In the genomic region with DNA sequence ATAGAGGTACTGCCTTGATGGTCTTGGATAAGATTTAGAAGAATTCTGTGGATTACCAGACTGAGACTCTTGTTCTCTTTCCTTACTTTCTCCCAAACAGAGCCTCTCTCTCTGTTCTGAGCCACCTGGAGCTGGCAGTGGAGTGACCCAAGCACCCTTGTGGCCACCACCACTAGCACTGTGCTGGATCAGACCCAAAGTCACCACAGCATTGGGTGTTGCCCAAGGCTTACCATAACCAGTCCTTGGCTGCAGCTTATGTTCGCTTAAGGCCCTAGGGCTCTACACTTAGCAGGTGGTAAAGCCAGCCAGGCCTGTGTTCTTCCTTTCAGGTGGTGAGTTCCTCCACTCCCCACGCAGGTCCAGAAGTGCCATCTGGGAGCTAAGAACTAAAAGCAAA, we compare ENCODE assay signal across 31 cellular contexts.
"Had no signal": no experiment of that assay in that cellular context is flagged by ENCODE, and none has a peak within 500 bp of the region (broad histone marks: within the 10 kb centered on the region; RNA-seq: fewer than 3 reads in every experiment).

No MANE protein-coding gene starts in this region.

- H3K4me1 ChIP-seq: adrenal gland, body of pancreas, breast epithelium had no signal

- H3K9me3 ChIP-seq: adrenal gland, body of pancreas, breast epithelium had no signal

- H3K27ac ChIP-seq: adrenal gland, body of pancreas, brain microvascular endothelial cell, breast epithelium, VCaP had no signal

- DNase-seq: activated B cell treated with CpG ODN at 0.5 μM for 24 hours; activated CD4-positive, alpha-beta memory T cell treated with anti-CD3 and anti-CD28 coated beads for 36 hours; activated CD4-positive, alpha-beta T cell treated with anti-CD3 and anti-CD28 coated beads for 4 hours; activated CD4-positive, alpha-beta T cell treated with anti-CD3 and anti-CD28 coated beads, Interleukin-2, amount 10 ng/mL, durations not matched to agents 24 days and 14 days; activated CD4-positive, alpha-beta T cell treated with anti-CD3 and anti-CD28 coated beads, Interleukin-2, amount 50 U/mL, for 1 hour; activated CD4-positive, alpha-beta T cell treated with anti-CD3 and anti-CD28 coated beads, Interleukin-2, amount 50 U/mL, for 4 hours; activated CD4-positive, CD25-positive, alpha-beta regulatory T cell treated with anti-CD3 and anti-CD28 coated beads, Interleukin-2, amount 50 U/mL, for 72 hours; activated CD8-positive, alpha-beta memory T cell treated with anti-CD3 and anti-CD28 coated beads, Interleukin-2, amount 50 U/mL, for 4 hours; activated CD8-positive, alpha-beta T cell treated with anti-CD3 and anti-CD28 coated beads for 36 hours; activated effector memory CD4-positive, alpha-beta T cell treated with anti-CD3 and anti-CD28 coated beads, Interleukin-2, amount 50 U/mL, for 16 hours; activated gamma-delta T cell treated with Interleukin-2 at 50 U/mL for 16 hours; activated naive CD4-positive, alpha-beta T cell; activated naive CD4-positive, alpha-beta T cell treated with anti-CD3 and anti-CD28 coated beads for 36 hours; activated naive CD4-positive, alpha-beta T cell treated with anti-CD3 and anti-CD28 coated beads, Interleukin-2, amount 50 U/mL, for 16 hours; activated naive CD8-positive, alpha-beta T cell treated with anti-CD3 and anti-CD28 coated beads for 36 hours; activated T-cell treated with anti-CD3 and anti-CD28 coated beads for 4 hours; activated T-cell treated with anti-CD3 and anti-CD28 coated beads, Interleukin-2, amount 50 U/mL, for 1 hour; activated T-cell treated with anti-CD3 and anti-CD28 coated beads, Interleukin-2, amount 50 U/mL, for 4 hours; activated T-cell treated with anti-CD3 and anti-CD28 coated beads, Interleukin-2, amount 50 U/mL, for 72 hours; adrenal gland; amniotic stem cell; aorta; body of pancreas; brain microvascular endothelial cell; central memory CD4-positive, alpha-beta T cell; T-helper 2 cell; T-helper 9 cell had no signal

- H3K27me3 ChIP-seq: adrenal gland, body of pancreas, brain microvascular endothelial cell, breast epithelium had no signal

- ATAC-seq: activated CD8-positive, alpha-beta T cell treated with anti-CD3 and anti-CD28 coated beads for 36 hours; activated naive CD4-positive, alpha-beta T cell treated with anti-CD3 and anti-CD28 coated beads, Interleukin-2, amount 50 U/mL, for 72 hours; activated T-cell treated with anti-CD3 and anti-CD28 coated beads, Interleukin-2, amount 50 U/mL, for 4 hours; activated T-cell treated with anti-CD3 and anti-CD28 coated beads, Interleukin-2, amount 50 U/mL, for 72 hours; activated T-helper 17 cell treated with anti-CD3 and anti-CD28 coated beads, Interleukin-2, amount 50 U/mL, for 72 hours; body of pancreas had no signal

- H3K36me3 ChIP-seq: adrenal gland, brain microvascular endothelial cell, breast epithelium had no signal

- H3K4me3 ChIP-seq: adrenal gland, body of pancreas, breast epithelium had no signal
